In genomic region chr3:66985336-66985920, GRCh38 we compare ENCODE assay signal across 26 cellular contexts.
"Had no signal": no experiment of that assay in that cellular context is flagged by ENCODE, and none has a peak within 500 bp of the region (broad histone marks: within the 10 kb centered on the region; RNA-seq: fewer than 3 reads in every experiment).

No MANE protein-coding gene starts in this region.

- H3K27ac Mint-ChIP-seq: dendritic cell treated with granulocyte-macrophage colony-stimulating factor and Interleukin-4, amounts not matched to agents 40 ng/mL and 50 ng/mL, for 4 days; mesothelial cell of epicardium; naive thymus-derived CD4-positive, alpha-beta T cell; nephron progenitor cell; stimulated activated effector memory CD8-positive, alpha-beta T cell treated with anti-CD3 and anti-CD28 coated beads, Interleukin-12 subunit alpha, Interleukin-12 subunit beta, amount 100 ng/mL, for 72 hours had no signal

- H3K27me3 Mint-ChIP-seq: dendritic cell treated with granulocyte-macrophage colony-stimulating factor and Interleukin-4, amounts not matched to agents 40 ng/mL and 50 ng/mL, for 4 days had no signal

- DNase-seq: colonic mucosa; effector memory CD4-positive, alpha-beta T cell; foreskin keratinocyte; heart left ventricle; left cardiac atrium; left lung; mesenchymal stem cell; naive thymus-derived CD4-positive, alpha-beta T cell; nephron progenitor cell; nucleus accumbens; right cardiac atrium; sigmoid colon; stimulated activated CD4-positive, alpha-beta T cell treated with anti-CD3 and anti-CD28 coated beads, Interleukin-2, amount 100 ng/mL, for 24 hours; stimulated activated CD4-positive, alpha-beta T cell treated with anti-CD3 and anti-CD28 coated beads, Interleukin-4, amount 100 ng/mL, for 24 hours; stimulated activated naive CD4-positive, alpha-beta T cell treated with Interleukin-2 at 50 U/mL for 16 hours; stomach; thyroid gland; trophoblast cell had no signal

- ATAC-seq: foreskin keratinocyte; gastroesophageal sphincter; heart left ventricle; left cardiac atrium; left lung; naive thymus-derived CD4-positive, alpha-beta T cell; right cardiac atrium; stimulated activated effector memory CD8-positive, alpha-beta T cell treated with anti-CD3 and anti-CD28 coated beads, Interleukin-12 subunit alpha, Interleukin-12 subunit beta, amount 100 ng/mL, for 72 hours had no signal

- H3K4me3 ChIP-seq: colonic mucosa, esophagus muscularis mucosa, gastroesophageal sphincter, heart left ventricle, hepatocyte, left lung, prostate gland, sigmoid colon, stomach, thyroid gland, vagina had no signal

- H3K4me1 Mint-ChIP-seq: naive thymus-derived CD4-positive, alpha-beta T cell; stimulated activated effector memory CD8-positive, alpha-beta T cell treated with anti-CD3 and anti-CD28 coated beads, Interleukin-12 subunit alpha, Interleukin-12 subunit beta, amount 100 ng/mL, for 72 hours had no signal

- H3K36me3 Mint-ChIP-seq: mesothelial cell of epicardium; naive thymus-derived CD4-positive, alpha-beta T cell; stimulated activated effector memory CD8-positive, alpha-beta T cell treated with anti-CD3 and anti-CD28 coated beads, Interleukin-12 subunit alpha, Interleukin-12 subunit beta, amount 100 ng/mL, for 72 hours had no signal

- H3K4me3 Mint-ChIP-seq: dendritic cell treated with granulocyte-macrophage colony-stimulating factor and Interleukin-4, amounts not matched to agents 40 ng/mL and 50 ng/mL, for 4 days; mesothelial cell of epicardium; naive thymus-derived CD4-positive, alpha-beta T cell; nephron progenitor cell; stimulated activated effector memory CD8-positive, alpha-beta T cell treated with anti-CD3 and anti-CD28 coated beads, Interleukin-12 subunit alpha, Interleukin-12 subunit beta, amount 100 ng/mL, for 72 hours had no signal

- H3K9me3 Mint-ChIP-seq: dendritic cell treated with granulocyte-macrophage colony-stimulating factor and Interleukin-4, amounts not matched to agents 40 ng/mL and 50 ng/mL, for 4 days; mesothelial cell of epicardium; naive thymus-derived CD4-positive, alpha-beta T cell; nephron progenitor cell; stimulated activated effector memory CD8-positive, alpha-beta T cell treated with anti-CD3 and anti-CD28 coated beads, Interleukin-12 subunit alpha, Interleukin-12 subunit beta, amount 100 ng/mL, for 72 hours had no signal
